In the genomic region with DNA sequence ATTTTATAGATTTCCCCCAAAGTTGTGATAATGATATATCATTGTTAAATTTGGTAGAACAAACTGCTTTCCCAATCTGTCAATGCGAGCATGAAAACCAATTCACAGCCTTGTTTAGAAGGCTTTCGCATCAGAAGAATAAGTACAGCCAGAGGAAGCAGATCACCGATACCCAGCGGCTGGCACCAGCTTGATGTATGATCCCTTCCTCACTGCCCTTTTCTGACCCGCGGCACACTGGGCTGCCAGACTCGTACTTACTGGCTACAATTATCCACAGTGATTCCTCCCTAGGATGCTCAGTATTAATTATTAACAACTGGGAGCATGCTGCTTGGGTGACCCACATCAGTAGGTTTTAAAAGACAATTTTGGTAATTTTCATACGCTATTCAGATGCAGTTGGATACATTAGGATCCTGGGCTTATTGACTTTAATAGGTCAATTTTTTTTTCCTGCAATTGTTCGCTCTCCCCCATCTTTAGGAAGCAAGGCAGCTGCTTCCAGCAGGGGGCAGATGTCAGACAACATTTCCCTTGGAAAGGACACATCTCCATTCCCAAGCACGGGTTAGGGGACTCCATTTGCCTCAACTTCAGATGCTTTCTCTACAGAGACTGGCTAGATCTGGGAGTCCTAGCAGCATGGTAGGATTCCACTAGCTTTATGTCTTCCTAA, we compare ENCODE assay signal across 8 cellular contexts.
DNase-seq lines count a peak whose midpoint lies in the region; ATAC-seq and TF ChIP-seq lines count a peak whose summit lies in the region.

No MANE protein-coding gene starts in this region.

- no peaks in the 10 kb centered on the region for H4K20me1 ChIP-seq in Loucy (ENCODE audit: insufficient read depth, low read length, poor library complexity, severe bottlenecking)

- DNase-seq in Daoy (ENCODE audit: low read depth), result peak; percentile 53
- peak; percentile 18 for DNase-seq in cerebellar cortex (ENCODE audit: low spot score)
- DNase-seq in omental fat pad (ENCODE audit: low spot score), result peak; percentile 32
- no peak for DNase-seq in NCI-H1436 (lab: John Stamatoyannopoulos, UW)
- DNase-seq in NK-92 (lab: John Stamatoyannopoulos, UW; ENCODE audit: unreplicated experiment), result no peak
- DNase-seq in NCI-H1048 (lab: John Stamatoyannopoulos, UW), result no peak

- H3K4me3 ChIP-seq in Loucy (ENCODE audit: low read length, poor library complexity, severe bottlenecking), result no peak overlapping the region

- H3K4me1 ChIP-seq in Loucy (ENCODE audit: insufficient read depth, low read length, poor library complexity, severe bottlenecking), result no peaks in the 10 kb centered on the region

- ATAC-seq in omental fat pad (ENCODE audit: low FRiP score) (no peak), GM18502 (IDR thresholded peaks at IDR 0.05; ENCODE audit: poor library complexity, unreplicated experiment) (no peak)

- no peak overlapping the region for H3K4me2 ChIP-seq in Loucy (ENCODE audit: low read depth, low read length, poor library complexity, severe bottlenecking)

- no peaks in the 10 kb centered on the region for H3K9me2 ChIP-seq in Loucy (replicated peaks; ENCODE audit: low read depth, low read length)

- H3K36me3 ChIP-seq in Loucy (ENCODE audit: insufficient read depth, low read length), result no peaks in the 10 kb centered on the region

- no peak overlapping the region for H2AFZ ChIP-seq in Loucy (ENCODE audit: low read length)

- no peaks in the 10 kb centered on the region for H3K27me3 ChIP-seq in Loucy (ENCODE audit: insufficient read depth, low read length, poor library complexity, severe bottlenecking)

- no peak overlapping the region for H3K9ac ChIP-seq in Loucy (ENCODE audit: low read depth, low read length, poor library complexity, severe bottlenecking)

- peak; percentile 66 for TF ChIP-seq CTCF in Loucy (conservative IDR thresholded peaks at IDR 0.05; ENCODE audit: low read length)
- TF ChIP-seq CTCF in omental fat pad (IDR thresholded peaks at IDR 0.05), result no peak

- no peaks in the 10 kb centered on the region for H3K79me2 ChIP-seq in Loucy (ENCODE audit: insufficient read depth, low read length)

- no peaks in the 10 kb centered on the region for H3K9me3 ChIP-seq in Loucy (ENCODE audit: insufficient read depth, low read depth, low read length)

- no peaks in the 10 kb centered on the region for H3F3A ChIP-seq in Loucy (ENCODE audit: low read depth)

Comparison
In these comparisons a context has a peak if more than half of its experiments do, and no peak if none do; other contexts are left out.
1. DNase-seq: peak in Daoy (single experiment), cerebellar cortex (single experiment) and omental fat pad (single experiment); none in NCI-H1436 (single experiment), NK-92 (single experiment) and NCI-H1048 (single experiment).